Comparison of ENCODE assay signal across 1 cellular context in genomic region chr11:123159146-123159857, GRCh38.
TF ChIP-seq lines count a peak whose summit lies in the region.

No MANE protein-coding gene starts in this region.

TF ChIP-seq in SK-N-SH treated with all-trans-retinoic acid at 6 μM for 48 hours, 23 proteins besides CTCF, POLR2A, EP300 and RAD21 (continued from another document):
- TF ChIP-seq CREB5 (CRISPR knock-in tag; IDR thresholded peaks at IDR 0.05; ENCODE audit: low read depth) = no peak
- TF ChIP-seq ARNTL (CRISPR knock-in tag; IDR thresholded peaks at IDR 0.05; ENCODE audit: borderline replicate concordance, low read depth) = no peak
- no peak for TF ChIP-seq ZFP3 (CRISPR knock-in tag; IDR thresholded peaks at IDR 0.05)
- TF ChIP-seq ESRRG (CRISPR knock-in tag; IDR thresholded peaks at IDR 0.05) = no peak
- TF ChIP-seq ZNF70 (CRISPR knock-in tag; IDR thresholded peaks at IDR 0.05) = no peak
- no peak for TF ChIP-seq BACH2 (CRISPR knock-in tag; IDR thresholded peaks at IDR 0.05; ENCODE audit: borderline replicate concordance)
- TF ChIP-seq ZNF8 (CRISPR knock-in tag; IDR thresholded peaks at IDR 0.05) = no peak
- TF ChIP-seq PPARA (CRISPR knock-in tag; IDR thresholded peaks at IDR 0.05; ENCODE audit: borderline replicate concordance) = no peak
